Comparison of ENCODE assay signal across 8 cellular contexts in the genomic region with DNA sequence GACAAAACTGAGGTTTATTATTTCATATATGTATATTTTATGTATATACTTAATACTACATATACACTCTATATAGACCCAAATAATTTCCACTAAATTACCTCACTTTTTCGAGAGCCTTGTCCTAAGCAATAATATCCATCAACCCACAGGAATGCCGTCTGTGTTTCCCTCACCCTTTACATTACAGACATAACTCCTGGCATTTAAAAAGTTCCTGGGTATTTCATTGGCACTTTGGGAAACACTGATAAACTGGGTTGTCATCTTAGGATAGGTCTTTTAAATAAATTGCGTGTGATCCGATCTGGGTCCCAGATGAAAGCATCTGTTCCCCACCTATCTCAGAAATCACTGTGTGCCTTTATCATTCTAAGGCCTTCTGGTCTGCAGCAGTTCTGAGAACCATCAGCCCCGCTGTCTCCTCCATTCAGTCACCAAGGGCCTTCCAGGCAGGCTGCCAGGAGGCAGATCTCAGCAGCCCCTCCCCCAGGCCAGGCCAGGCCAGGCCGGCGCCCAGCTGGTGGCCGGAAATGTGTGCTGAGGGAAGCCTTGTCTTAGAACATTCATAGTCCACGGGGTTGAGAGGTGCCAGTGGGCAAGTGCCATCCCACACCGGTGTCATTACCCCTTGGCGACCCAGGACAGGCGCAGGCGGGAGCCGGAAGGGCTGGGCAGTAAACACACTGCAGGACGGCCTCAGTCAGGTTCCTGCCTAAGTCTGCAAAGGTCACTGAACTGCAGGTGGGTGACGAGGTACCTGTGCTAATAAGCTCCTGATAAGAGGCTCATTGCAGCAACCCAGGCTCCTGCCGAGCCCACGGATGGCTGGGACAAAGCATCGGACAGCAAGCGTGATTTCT. TPM values are rescaled to one million over a fixed set of nuclear protein-coding genes. Genes with fewer than 3 reads are reported as not detected.
DNase-seq lines count a peak whose midpoint lies in the region; ATAC-seq, FAIRE-seq and TF ChIP-seq lines count a peak whose summit lies in the region.

No MANE protein-coding gene starts in this region.

- in situ Hi-C loops in ACHN (cut with HindIII; ENCODE audit: low pct_ligation_motif_present, low pct_unique_long_range_greater_than_20kb, low sequenced_read_pairs), result no loop called here

- no peak for TF ChIP-seq POLR2A in GM12892 (IDR thresholded peaks at IDR 0.05; ENCODE audit: low read depth, low read length)

- DNase-seq in ACHN, result peak; percentile 66
- peak; percentile 97 for DNase-seq in HuH-7 (ENCODE audit: low spot score)
- peak in 49 of 58 donors; percentile 6 to 65 (median 35) for DNase-seq in anterior cingulate cortex (lab: John Stamatoyannopoulos, UW)
- peak; percentile 71 for DNase-seq in kidney tubule cell (ENCODE audit: low spot score)
- no peak for DNase-seq in GM12892 (ENCODE audit: insufficient read length)

- ATAC-seq in GM19467 (IDR thresholded peaks at IDR 0.05; ENCODE audit: unreplicated experiment), result no peak
- no peak for ATAC-seq in GM18519 (IDR thresholded peaks at IDR 0.05; ENCODE audit: low FRiP score, unreplicated experiment)
- ATAC-seq in HG03521 (IDR thresholded peaks at IDR 0.05; ENCODE audit: unreplicated experiment), result no peak

- FAIRE-seq in GM12892 (lab: Jason Lieb, UNC), result no peak

RNA-seq across cellular contexts. Expression of a gene that starts 3.3 kb away (rescaled TPM):
- not detected for polyA plus RNA-seq in GM12892 (2012; ENCODE audit: missing spikeins)

RNA-seq across cellular contexts. Expression of a gene that starts 25.4 kb away (rescaled TPM):
- polyA plus RNA-seq in GM12892 (2012; ENCODE audit: missing spikeins), result 9.1 TPM

RNA-seq across cellular contexts. Expression of a gene that starts 59.6 kb away (rescaled TPM):
- polyA plus RNA-seq in GM12892 (2012; ENCODE audit: missing spikeins), result 1.5 TPM
